27 cellular contexts compared by ENCODE assay signal in the genomic region with DNA sequence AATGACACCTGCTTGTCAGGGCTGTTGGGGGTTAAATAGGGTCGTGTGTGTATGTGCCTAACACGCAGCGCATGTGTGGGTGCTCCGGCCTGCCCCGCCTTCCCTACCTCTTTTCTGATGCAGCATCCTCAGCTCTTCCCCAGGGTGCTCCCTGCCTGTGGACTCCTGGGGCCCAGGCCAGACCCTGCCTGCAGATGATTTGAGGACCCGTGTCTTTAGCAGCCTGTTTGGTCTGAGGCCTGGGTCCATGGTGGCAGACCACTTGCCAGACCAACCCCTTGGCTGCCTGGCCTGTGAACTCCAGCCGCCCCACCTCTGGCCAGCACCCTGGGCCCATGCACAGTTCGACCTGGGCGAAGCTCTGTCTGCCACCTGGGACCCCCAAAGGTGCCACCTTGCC. TPM values are rescaled to one million over a fixed set of nuclear protein-coding genes. Genes with fewer than 3 reads are reported as not detected.
"Had no signal": no experiment of that assay in that cellular context is flagged by ENCODE, and none has a peak within 500 bp of the region (broad histone marks: within the 10 kb centered on the region; RNA-seq: fewer than 3 reads in every experiment).

No MANE protein-coding gene starts in this region.

- ATAC-seq: activated CD8-positive, alpha-beta T cell treated with anti-CD3 and anti-CD28 coated beads, Interleukin-2, amount 10 ng/mL, durations not matched to agents 7 days and 5 days; activated naive CD4-positive, alpha-beta T cell treated with anti-CD3 and anti-CD28 coated beads, Interleukin-2, amount 50 U/mL, for 72 hours; Panc1 had no signal

- H3K4me3 Mint-ChIP-seq: activated CD4-positive, alpha-beta T cell treated with anti-CD3 and anti-CD28 coated beads, Interleukin-2, amount 10 ng/mL, durations not matched to agents 24 days and 14 days; activated CD8-positive, alpha-beta T cell treated with anti-CD3 and anti-CD28 coated beads, Interleukin-2, amount 10 ng/mL, durations not matched to agents 7 days and 5 days; activated naive CD4-positive, alpha-beta T cell treated with anti-CD3 and anti-CD28 coated beads for 36 hours; activated T-cell treated with anti-CD3 and anti-CD28 coated beads, Interleukin-2, amount 50 U/mL, for 24 hours; central memory CD8-positive, alpha-beta T cell had no signal

- H3K4me3 ChIP-seq: SJCRH30 had no signal

- H3K27me3 Mint-ChIP-seq: activated CD4-positive, alpha-beta T cell treated with anti-CD3 and anti-CD28 coated beads, Interleukin-2, amount 10 ng/mL, durations not matched to agents 24 days and 14 days had no signal

- H3K27me3 ChIP-seq: brain microvascular endothelial cell, SJCRH30 had no signal

- H3K36me3 ChIP-seq: brain microvascular endothelial cell, SJCRH30 had no signal

- H3K27ac ChIP-seq: brain microvascular endothelial cell, SJCRH30, SK-N-MC had no signal

- H3K4me1 Mint-ChIP-seq: central memory CD8-positive, alpha-beta T cell had no signal

- DNase-seq: activated CD4-positive, alpha-beta T cell treated with anti-CD3 and anti-CD28 coated beads, Interleukin-2, amount 10 ng/mL, durations not matched to agents 24 days and 14 days; activated CD4-positive, alpha-beta T cell treated with anti-CD3 and anti-CD28 coated beads, Interleukin-2, amount 50 U/mL, for 4 hours; activated CD8-positive, alpha-beta T cell treated with anti-CD3 and anti-CD28 coated beads, Interleukin-2, amount 10 ng/mL, durations not matched to agents 7 days and 5 days; activated gamma-delta T cell treated with Interleukin-2 at 50 U/mL for 16 hours; activated naive CD4-positive, alpha-beta T cell treated with anti-CD3 and anti-CD28 coated beads for 36 hours; activated T-cell treated with anti-CD3 and anti-CD28 coated beads, Interleukin-2, amount 50 U/mL, for 24 hours; amniotic stem cell; aorta; brain microvascular endothelial cell; KG1; MM.1S; MV-4-11; NCI-H1092; NCI-H1436 treated with DMSO at 0.1 percent for 48 hours; NCI-H1694 treated with DMSO at 0.1 percent for 48 hours; NCI-H2029; NCI-H345; NCI-H524 treated with DMSO at 0.1 percent for 48 hours; SHP77; SJCRH30; T1000 had no signal

- H3K9me3 ChIP-seq: SJCRH30 had no signal

- H3K27ac Mint-ChIP-seq: activated CD4-positive, alpha-beta T cell treated with anti-CD3 and anti-CD28 coated beads, Interleukin-2, amount 10 ng/mL, durations not matched to agents 24 days and 14 days; activated CD8-positive, alpha-beta T cell treated with anti-CD3 and anti-CD28 coated beads, Interleukin-2, amount 10 ng/mL, durations not matched to agents 7 days and 5 days; activated naive CD4-positive, alpha-beta T cell treated with anti-CD3 and anti-CD28 coated beads for 36 hours; activated naive CD4-positive, alpha-beta T cell treated with anti-CD3 and anti-CD28 coated beads, Interleukin-2, amount 50 U/mL, for 72 hours; activated T-cell treated with anti-CD3 and anti-CD28 coated beads, Interleukin-2, amount 50 U/mL, for 24 hours; activated T-helper 2 cell treated with anti-CD3 and anti-CD28 coated beads, Interferon-gamma antibody, Interleukin-2, Interleukin-4, amounts not matched to agents 10 μg/mL and 5 μg/mL and 100 μg/mL, durations not matched to agents 14 hours and 24 hours and 36 hours had no signal

RNA-seq across cellular contexts. Expression of a gene that starts 57.0 kb away (rescaled TPM):
- total RNA-seq: activated CD8-positive, alpha-beta T cell treated with anti-CD3 and anti-CD28 coated beads, Interleukin-2, amount 10 ng/mL, durations not matched to agents 7 days and 5 days; aorta; T-helper 2 cell treated with Interferon-gamma antibody and Interleukin-4, amounts not matched to agents 100 ng/mL and 5 ng/mL, for 36 hours had no signal
- polyA plus RNA-seq: aorta had no signal
